18 cellular contexts compared by ENCODE assay signal in genomic region chr1:200634449-200635122, GRCh38. TPM values are rescaled to one million over a fixed set of nuclear protein-coding genes. Genes with fewer than 3 reads are reported as not detected.
DNase-seq lines count a peak whose midpoint lies in the region; ATAC-seq, FAIRE-seq and TF ChIP-seq lines count a peak whose summit lies in the region.
"Had no signal": no experiment of that assay in that cellular context is flagged by ENCODE, and none has a peak within 500 bp of the region (broad histone marks: within the 10 kb centered on the region; RNA-seq: fewer than 3 reads in every experiment).

No MANE protein-coding gene starts in this region.

- WGBS in mammary epithelial cell (ENCODE audit: low coverage, missing lambda C conversion rate): 0% methylated on average over 1 of the region's 1 CpG

- TF ChIP-seq POLR2A in GM12892 (IDR thresholded peaks at IDR 0.05; ENCODE audit: low read depth, low read length): no peak

- ATAC-seq in GM18870 (IDR thresholded peaks at IDR 0.05; ENCODE audit: unreplicated experiment): no peak
- ATAC-seq: activated naive CD4-positive, alpha-beta T cell treated with anti-CD3 and anti-CD28 coated beads, Interleukin-2, amount 50 U/mL, for 72 hours; effector memory CD8-positive, alpha-beta T cell; lower lobe of right lung; naive thymus-derived CD4-positive, alpha-beta T cell had no signal

- POLR2A ChIA-PET in A673 (lab: Charles Lee; ENCODE audit: low non-redundant PET): no interaction called here

- peak; percentile 27 for FAIRE-seq in GM12892 (lab: Jason Lieb, UNC)

- no TSS peak for BruUV-seq in A673 (replicated peaks; lab: Mats Ljungman, UMichigan)
- no TSS peak for BruUV-seq in mammary epithelial cell (replicated peaks; lab: Mats Ljungman, UMichigan)

- H3K4me2 ChIP-seq in KMS-11 (no peak overlapping the region), mammary epithelial cell (ENCODE audit: insufficient read depth, low read depth, low read length) (no peak overlapping the region), Karpas-422 (ENCODE audit: low read depth, low read length, poor library complexity, severe bottlenecking) (no peak overlapping the region)

- dilution Hi-C loops in mammary epithelial cell (cut with HindIII; ENCODE audit: low sequenced_read_pairs): no loop called here

- TF ChIP-seq CTCF in A673 (conservative IDR thresholded peaks at IDR 0.05; ENCODE audit: low read depth, low read length): peak; percentile 46
- peak; percentile 56 for TF ChIP-seq CTCF in KMS-11 (conservative IDR thresholded peaks at IDR 0.05; ENCODE audit: low read depth, low read length)
- TF ChIP-seq CTCF in mammary epithelial cell (conservative IDR thresholded peaks at IDR 0.05 in 1 of 2, IDR thresholded peaks at IDR 0.05 in 1 of 2; ENCODE audit: extremely low read depth in 1 of 2, insufficient read depth in 1 of 2, low read depth in 1 of 2, low read length in 2 of 2): peak in 1 of 2 donors; percentile 21
- TF ChIP-seq CTCF in coronary artery (IDR thresholded peaks at IDR 0.05): no peak

- H3K9me3 ChIP-seq in A673 (ENCODE audit: low read depth, low read length, poor library complexity, severe bottlenecking): no peaks in the 10 kb centered on the region
- no peaks in the 10 kb centered on the region for H3K9me3 ChIP-seq in mammary epithelial cell (replicated peaks; ENCODE audit: insufficient read depth, low read length)
- H3K9me3 ChIP-seq in Karpas-422 (ENCODE audit: low read length): no peaks in the 10 kb centered on the region
- H3K9me3 ChIP-seq: lower lobe of right lung, testis had no signal

- CTCF ChIA-PET in A673 (lab: Charles Lee): interaction anchor here (0.6 to 0.8 kb wide), 2 partner anchors 13 to 24 kb away, joined by 3 read pairs; no protein-coding TSS in a partner anchor
- CTCF ChIA-PET in mammary epithelial cell (lab: Charles Lee; ENCODE audit: low non-redundant PET): interaction anchor here (0.8 kb wide), 1 partner anchor 10 kb away, joined by 3 read pairs; no protein-coding TSS in a partner anchor

- no peaks in the 10 kb centered on the region for H3K27me3 ChIP-seq in A673 (replicated peaks; ENCODE audit: insufficient read depth, low read depth, low read length, poor library complexity)
- no peaks in the 10 kb centered on the region for H3K27me3 ChIP-seq in KMS-11 (ENCODE audit: insufficient read depth, low read depth)
- no peaks in the 10 kb centered on the region for H3K27me3 ChIP-seq in mammary epithelial cell (ENCODE audit: insufficient read depth, low read length)
- no peaks in the 10 kb centered on the region for H3K27me3 ChIP-seq in Karpas-422 (ENCODE audit: low read length)
- H3K27me3 ChIP-seq: testis had no signal

- no peak overlapping the region for H3K9ac ChIP-seq in KMS-11
- H3K9ac ChIP-seq in mammary epithelial cell (ENCODE audit: insufficient read depth, low read length): no peak overlapping the region
- no peak overlapping the region for H3K9ac ChIP-seq in Karpas-422 (ENCODE audit: low read length)

- no peaks in the 10 kb centered on the region for H3K9me2 ChIP-seq in Karpas-422 (replicated peaks; ENCODE audit: insufficient read depth, low read length)

- no peaks in the 10 kb centered on the region for H4K20me1 ChIP-seq in KMS-11 (ENCODE audit: insufficient read depth)
- H4K20me1 ChIP-seq in mammary epithelial cell (ENCODE audit: insufficient read depth, low read length): no peaks in the 10 kb centered on the region
- H4K20me1 ChIP-seq in Karpas-422 (ENCODE audit: insufficient read depth, low read depth, low read length): no peaks in the 10 kb centered on the region

- H3K36me3 ChIP-seq in A673 (ENCODE audit: insufficient read depth, low read length, poor library complexity, severe bottlenecking): no peaks in the 10 kb centered on the region
- H3K36me3 ChIP-seq in KMS-11 (ENCODE audit: insufficient read depth): no peaks in the 10 kb centered on the region
- no peaks in the 10 kb centered on the region for H3K36me3 ChIP-seq in mammary epithelial cell (ENCODE audit: insufficient read depth, low read length)
- H3K36me3 ChIP-seq in Karpas-422 (ENCODE audit: insufficient read depth, low read length): no peaks in the 10 kb centered on the region
- H3K36me3 ChIP-seq: lower lobe of right lung had no signal

- no peak for DNase-seq in A673 (ENCODE audit: low spot score)
- DNase-seq in GM12892 (ENCODE audit: insufficient read length): no peak
- DNase-seq in mammary epithelial cell: no peak
- DNase-seq in Karpas-422: no peak
- no peak for DNase-seq in coronary artery (ENCODE audit: low spot score)
- no peak for DNase-seq in KG1 (lab: John Stamatoyannopoulos, UW)
- DNase-seq: activated CD4-positive, alpha-beta T cell treated with anti-CD3 and anti-CD28 coated beads for 48 hours; Calu3; effector memory CD8-positive, alpha-beta T cell; foreskin melanocyte; lower lobe of right lung; naive thymus-derived CD4-positive, alpha-beta T cell; NCI-H2107; SIG-M5; testis had no signal

- H3K27ac ChIP-seq in A673 (ENCODE audit: low read depth, low read length, poor library complexity, severe bottlenecking) (no peak overlapping the region), KMS-11 (no peak overlapping the region), mammary epithelial cell (ENCODE audit: insufficient read depth, low read depth, low read length) (no peak overlapping the region), Karpas-422 (ENCODE audit: low read length) (no peak overlapping the region), coronary artery (no peak overlapping the region)
- H3K27ac ChIP-seq: lower lobe of right lung, testis had no signal

- in situ Hi-C loops in mammary epithelial cell (cut with MboI; ENCODE audit: low sequenced_read_pairs in 2 of 2): no loop called here

- H3K79me2 ChIP-seq in KMS-11 (ENCODE audit: insufficient read depth, low read depth): no peaks in the 10 kb centered on the region
- no peaks in the 10 kb centered on the region for H3K79me2 ChIP-seq in mammary epithelial cell (ENCODE audit: insufficient read depth, low read length)
- no peaks in the 10 kb centered on the region for H3K79me2 ChIP-seq in Karpas-422 (ENCODE audit: low read length)

- H2AFZ ChIP-seq in KMS-11 (ENCODE audit: low read depth) (no peak overlapping the region), mammary epithelial cell (ENCODE audit: low read depth, low read length) (peak overlapping the region; percentile 1), Karpas-422 (ENCODE audit: low read length) (no peak overlapping the region)

- H3K4me1 ChIP-seq in A673 (ENCODE audit: insufficient read depth, low read length, poor library complexity, severe bottlenecking) (peaks cover under 1% of the 10 kb centered on the region), KMS-11 (ENCODE audit: low read depth, poor library complexity, severe bottlenecking) (peaks cover under 1% of the 10 kb centered on the region), mammary epithelial cell (ENCODE audit: insufficient read depth, low read length) (peaks cover 1% of the 10 kb centered on the region), Karpas-422 (ENCODE audit: low read length) (no peaks in the 10 kb centered on the region)
- H3K4me1 ChIP-seq: lower lobe of right lung, testis had no signal

- intact Hi-C loops in A673 (cut with micrococcal nuclease; ENCODE audit: unreplicated experiment): no loop called here
- intact Hi-C loops in mammary epithelial cell (cut with micrococcal nuclease): no loop called here

- H3K4me3 ChIP-seq in A673 (ENCODE audit: low read depth, low read length, poor library complexity, severe bottlenecking): no peak overlapping the region
- no peak overlapping the region for H3K4me3 ChIP-seq in KMS-11 (IDR thresholded peaks at IDR 0.05; ENCODE audit: insufficient read depth, low read depth, low read length)
- no peak overlapping the region for H3K4me3 ChIP-seq in mammary epithelial cell (replicated peaks in 1 of 3; ENCODE audit: insufficient read depth in 1 of 3, low read depth in 2 of 3, low read length in 3 of 3)
- no peak overlapping the region for H3K4me3 ChIP-seq in Karpas-422 (ENCODE audit: low read length)
- H3K4me3 ChIP-seq in coronary artery: no peak overlapping the region
- H3K4me3 ChIP-seq: lower lobe of right lung, testis had no signal

RNA-seq across cellular contexts. Expression of gene KIF14, which starts 14.0 kb away (rescaled TPM):
- total RNA-seq in A673 (2021) (37.6 and 39.7 TPM in 2 replicates), mammary epithelial cell (10 to 100 TPM in 1 of 2 donors, under 1 TPM in 1; 0.67 to 11.7 TPM)
- polyA plus RNA-seq in GM12892 (2012; ENCODE audit: missing spikeins): 5.8 TPM
- polyA plus RNA-seq in mammary epithelial cell: 5.3 TPM
- 7.4 TPM for polyA minus RNA-seq in mammary epithelial cell
- 12.4 and 15.2 TPM in 2 replicates for total RNA-seq in Karpas-422 (2014; rRNA removed; shearing (Covaris generic); ENCODE audit: low replicate concordance)
- polyA plus RNA-seq: naive thymus-derived CD4-positive, alpha-beta T cell had no signal

RNA-seq across cellular contexts. Expression of gene DDX59, which starts 35.1 kb away (rescaled TPM):
- total RNA-seq in A673 (2021) (16.0 and 17.4 TPM in 2 replicates), mammary epithelial cell (10 to 100 TPM in 1 of 2 donors, 1 to 10 TPM in 1; 8.7 to 20.0 TPM)
- 35.1 TPM for polyA plus RNA-seq in GM12892 (2012; ENCODE audit: missing spikeins)
- polyA plus RNA-seq in mammary epithelial cell: 9.2 TPM
- 11.5 TPM for polyA minus RNA-seq in mammary epithelial cell
- total RNA-seq in Karpas-422 (2014; rRNA removed; shearing (Covaris generic); ENCODE audit: low replicate concordance): 45.1 and 60.8 TPM in 2 replicates
